In the genomic region with DNA sequence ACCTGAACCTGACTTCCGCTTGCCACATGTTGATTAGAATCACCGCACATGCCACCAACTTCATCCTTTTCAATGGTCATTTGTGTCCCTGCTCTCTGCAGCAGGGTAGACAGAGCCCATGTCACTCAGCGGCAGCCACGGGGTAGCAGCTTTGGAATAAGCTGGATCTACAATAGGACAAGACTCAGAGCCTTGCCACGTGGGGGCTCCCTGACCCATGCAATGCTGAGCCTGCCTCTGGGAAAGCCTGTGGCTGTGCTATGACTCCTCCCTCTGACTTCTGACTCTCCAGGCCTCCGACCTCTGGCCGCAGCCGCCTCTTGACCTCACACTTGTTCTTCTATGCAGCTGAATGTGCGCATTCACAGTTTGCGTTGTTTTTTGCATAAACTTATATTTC, we compare ENCODE assay signal across 1 cellular context.
TF ChIP-seq lines count a peak whose summit lies in the region.

No MANE protein-coding gene starts in this region.

TF ChIP-seq in GM23338, 12 proteins besides CTCF, POLR2A, EP300 and RAD21 (continued from another document):
- TF ChIP-seq, protein P1, sequence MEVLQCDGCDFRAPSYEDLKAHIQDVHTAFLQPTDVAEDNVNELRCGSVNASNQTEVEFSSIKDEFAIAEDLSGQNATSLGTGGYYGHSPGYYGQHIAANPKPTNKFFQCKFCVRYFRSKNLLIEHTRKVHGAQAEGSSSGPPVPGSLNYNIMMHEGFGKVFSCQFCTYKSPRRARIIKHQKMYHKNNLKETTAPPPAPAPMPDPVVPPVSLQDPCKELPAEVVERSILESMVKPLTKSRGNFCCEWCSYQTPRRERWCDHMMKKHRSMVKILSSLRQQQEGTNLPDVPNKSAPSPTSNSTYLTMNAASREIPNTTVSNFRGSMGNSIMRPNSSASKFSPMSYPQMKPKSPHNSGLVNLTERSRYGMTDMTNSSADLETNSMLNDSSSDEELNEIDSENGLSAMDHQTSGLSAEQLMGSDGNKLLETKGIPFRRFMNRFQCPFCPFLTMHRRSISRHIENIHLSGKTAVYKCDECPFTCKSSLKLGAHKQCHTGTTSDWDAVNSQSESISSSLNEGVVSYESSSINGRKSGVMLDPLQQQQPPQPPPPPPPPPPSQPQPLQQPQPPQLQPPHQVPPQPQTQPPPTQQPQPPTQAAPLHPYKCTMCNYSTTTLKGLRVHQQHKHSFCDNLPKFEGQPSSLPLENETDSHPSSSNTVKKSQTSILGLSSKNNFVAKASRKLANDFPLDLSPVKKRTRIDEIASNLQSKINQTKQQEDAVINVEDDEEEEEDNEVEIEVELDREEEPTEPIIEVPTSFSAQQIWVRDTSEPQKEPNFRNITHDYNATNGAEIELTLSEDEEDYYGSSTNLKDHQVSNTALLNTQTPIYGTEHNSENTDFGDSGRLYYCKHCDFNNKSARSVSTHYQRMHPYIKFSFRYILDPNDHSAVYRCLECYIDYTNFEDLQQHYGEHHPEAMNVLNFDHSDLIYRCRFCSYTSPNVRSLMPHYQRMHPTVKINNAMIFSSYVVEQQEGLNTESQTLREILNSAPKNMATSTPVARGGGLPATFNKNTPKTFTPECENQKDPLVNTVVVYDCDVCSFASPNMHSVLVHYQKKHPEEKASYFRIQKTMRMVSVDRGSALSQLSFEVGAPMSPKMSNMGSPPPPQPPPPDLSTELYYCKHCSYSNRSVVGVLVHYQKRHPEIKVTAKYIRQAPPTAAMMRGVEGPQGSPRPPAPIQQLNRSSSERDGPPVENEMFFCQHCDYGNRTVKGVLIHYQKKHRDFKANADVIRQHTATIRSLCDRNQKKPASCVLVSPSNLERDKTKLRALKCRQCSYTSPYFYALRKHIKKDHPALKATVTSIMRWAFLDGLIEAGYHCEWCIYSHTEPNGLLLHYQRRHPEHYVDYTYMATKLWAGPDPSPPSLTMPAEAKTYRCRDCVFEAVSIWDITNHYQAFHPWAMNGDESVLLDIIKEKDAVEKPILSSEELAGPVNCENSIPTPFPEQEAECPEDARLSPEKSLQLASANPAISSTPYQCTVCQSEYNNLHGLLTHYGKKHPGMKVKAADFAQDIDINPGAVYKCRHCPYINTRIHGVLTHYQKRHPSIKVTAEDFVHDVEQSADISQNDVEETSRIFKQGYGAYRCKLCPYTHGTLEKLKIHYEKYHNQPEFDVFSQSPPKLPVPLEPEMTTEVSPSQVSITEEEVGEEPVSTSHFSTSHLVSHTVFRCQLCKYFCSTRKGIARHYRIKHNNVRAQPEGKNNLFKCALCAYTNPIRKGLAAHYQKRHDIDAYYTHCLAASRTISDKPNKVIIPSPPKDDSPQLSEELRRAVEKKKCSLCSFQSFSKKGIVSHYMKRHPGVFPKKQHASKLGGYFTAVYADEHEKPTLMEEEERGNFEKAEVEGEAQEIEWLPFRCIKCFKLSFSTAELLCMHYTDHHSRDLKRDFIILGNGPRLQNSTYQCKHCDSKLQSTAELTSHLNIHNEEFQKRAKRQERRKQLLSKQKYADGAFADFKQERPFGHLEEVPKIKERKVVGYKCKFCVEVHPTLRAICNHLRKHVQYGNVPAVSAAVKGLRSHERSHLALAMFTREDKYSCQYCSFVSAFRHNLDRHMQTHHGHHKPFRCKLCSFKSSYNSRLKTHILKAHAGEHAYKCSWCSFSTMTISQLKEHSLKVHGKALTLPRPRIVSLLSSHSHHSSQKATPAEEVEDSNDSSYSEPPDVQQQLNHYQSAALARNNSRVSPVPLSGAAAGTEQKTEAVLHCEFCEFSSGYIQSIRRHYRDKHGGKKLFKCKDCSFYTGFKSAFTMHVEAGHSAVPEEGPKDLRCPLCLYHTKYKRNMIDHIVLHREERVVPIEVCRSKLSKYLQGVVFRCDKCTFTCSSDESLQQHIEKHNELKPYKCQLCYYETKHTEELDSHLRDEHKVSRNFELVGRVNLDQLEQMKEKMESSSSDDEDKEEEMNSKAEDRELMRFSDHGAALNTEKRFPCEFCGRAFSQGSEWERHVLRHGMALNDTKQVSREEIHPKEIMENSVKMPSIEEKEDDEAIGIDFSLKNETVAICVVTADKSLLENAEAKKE (CRISPR knock-in tag; IDR thresholded peaks at IDR 0.05) = no peak
- TF ChIP-seq, protein P2, sequence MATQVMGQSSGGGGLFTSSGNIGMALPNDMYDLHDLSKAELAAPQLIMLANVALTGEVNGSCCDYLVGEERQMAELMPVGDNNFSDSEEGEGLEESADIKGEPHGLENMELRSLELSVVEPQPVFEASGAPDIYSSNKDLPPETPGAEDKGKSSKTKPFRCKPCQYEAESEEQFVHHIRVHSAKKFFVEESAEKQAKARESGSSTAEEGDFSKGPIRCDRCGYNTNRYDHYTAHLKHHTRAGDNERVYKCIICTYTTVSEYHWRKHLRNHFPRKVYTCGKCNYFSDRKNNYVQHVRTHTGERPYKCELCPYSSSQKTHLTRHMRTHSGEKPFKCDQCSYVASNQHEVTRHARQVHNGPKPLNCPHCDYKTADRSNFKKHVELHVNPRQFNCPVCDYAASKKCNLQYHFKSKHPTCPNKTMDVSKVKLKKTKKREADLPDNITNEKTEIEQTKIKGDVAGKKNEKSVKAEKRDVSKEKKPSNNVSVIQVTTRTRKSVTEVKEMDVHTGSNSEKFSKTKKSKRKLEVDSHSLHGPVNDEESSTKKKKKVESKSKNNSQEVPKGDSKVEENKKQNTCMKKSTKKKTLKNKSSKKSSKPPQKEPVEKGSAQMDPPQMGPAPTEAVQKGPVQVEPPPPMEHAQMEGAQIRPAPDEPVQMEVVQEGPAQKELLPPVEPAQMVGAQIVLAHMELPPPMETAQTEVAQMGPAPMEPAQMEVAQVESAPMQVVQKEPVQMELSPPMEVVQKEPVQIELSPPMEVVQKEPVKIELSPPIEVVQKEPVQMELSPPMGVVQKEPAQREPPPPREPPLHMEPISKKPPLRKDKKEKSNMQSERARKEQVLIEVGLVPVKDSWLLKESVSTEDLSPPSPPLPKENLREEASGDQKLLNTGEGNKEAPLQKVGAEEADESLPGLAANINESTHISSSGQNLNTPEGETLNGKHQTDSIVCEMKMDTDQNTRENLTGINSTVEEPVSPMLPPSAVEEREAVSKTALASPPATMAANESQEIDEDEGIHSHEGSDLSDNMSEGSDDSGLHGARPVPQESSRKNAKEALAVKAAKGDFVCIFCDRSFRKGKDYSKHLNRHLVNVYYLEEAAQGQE (IDR thresholded peaks at IDR 0.05; ENCODE audit: unreplicated experiment) = no peak
- TF ChIP-seq STAT1 (IDR thresholded peaks at IDR 0.05; ENCODE audit: unreplicated experiment) (no peak), EZH2 (IDR thresholded peaks at IDR 0.05; ENCODE audit: low read depth, unreplicated experiment) (no peak), CREB1 (CRISPR knock-in tag; IDR thresholded peaks at IDR 0.05; ENCODE audit: low read depth) (no peak), ZNF331 (CRISPR knock-in tag; IDR thresholded peaks at IDR 0.05; ENCODE audit: low read depth) (no peak)
- TF ChIP-seq, protein P3, sequence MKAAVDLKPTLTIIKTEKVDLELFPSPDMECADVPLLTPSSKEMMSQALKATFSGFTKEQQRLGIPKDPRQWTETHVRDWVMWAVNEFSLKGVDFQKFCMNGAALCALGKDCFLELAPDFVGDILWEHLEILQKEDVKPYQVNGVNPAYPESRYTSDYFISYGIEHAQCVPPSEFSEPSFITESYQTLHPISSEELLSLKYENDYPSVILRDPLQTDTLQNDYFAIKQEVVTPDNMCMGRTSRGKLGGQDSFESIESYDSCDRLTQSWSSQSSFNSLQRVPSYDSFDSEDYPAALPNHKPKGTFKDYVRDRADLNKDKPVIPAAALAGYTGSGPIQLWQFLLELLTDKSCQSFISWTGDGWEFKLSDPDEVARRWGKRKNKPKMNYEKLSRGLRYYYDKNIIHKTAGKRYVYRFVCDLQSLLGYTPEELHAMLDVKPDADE (IDR thresholded peaks at IDR 0.05) = no peak
